ENCODE assay signal across 19 cellular contexts in the genomic region with DNA sequence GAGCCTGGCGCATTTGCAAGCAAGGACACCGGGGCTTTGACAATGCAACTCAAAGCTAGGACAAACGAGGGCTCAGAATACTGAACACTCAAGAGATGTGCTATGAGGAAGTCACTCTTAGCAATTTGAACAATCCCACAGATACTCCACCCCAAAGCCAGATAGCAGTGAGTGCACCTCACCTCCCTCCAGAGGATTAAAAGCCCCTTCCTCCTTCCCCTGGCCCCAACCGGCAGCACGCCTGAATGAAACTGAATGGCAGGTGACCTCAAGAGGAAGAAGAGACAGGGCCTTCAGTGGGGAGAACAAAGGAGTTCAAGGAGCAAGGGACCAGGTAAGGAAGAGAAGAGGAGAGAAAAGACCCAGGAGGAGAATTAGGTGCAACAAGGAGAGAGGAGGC. TPM values are rescaled to one million over a fixed set of nuclear protein-coding genes. Genes with fewer than 3 reads are reported as not detected.
DNase-seq lines count a peak whose midpoint lies in the region; ATAC-seq, FAIRE-seq and TF ChIP-seq lines count a peak whose summit lies in the region.
"Had no signal": no experiment of that assay in that cellular context is flagged by ENCODE, and none has a peak within 500 bp of the region (broad histone marks: within the 10 kb centered on the region; RNA-seq: fewer than 3 reads in every experiment).

No MANE protein-coding gene starts in this region.

- no peaks in the 10 kb centered on the region for H3K9me3 Mint-ChIP-seq in dendritic cell treated with granulocyte-macrophage colony-stimulating factor and Interleukin-4, amounts not matched to agents 40 ng/mL and 50 ng/mL, for 4 days
- peaks cover 14% of the 10 kb centered on the region for H3K9me3 Mint-ChIP-seq in nephron progenitor cell
- H3K9me3 Mint-ChIP-seq in type B pancreatic cell, result no peaks in the 10 kb centered on the region
- H3K9me3 Mint-ChIP-seq: CD14-positive monocyte; CD8-positive, alpha-beta T cell; HFFc6 had no signal

- H3K4me2 ChIP-seq in DOHH2 (ENCODE audit: low read length), result peak overlapping the region; percentile 46

- H3F3A ChIP-seq in DOHH2 (ENCODE audit: control insufficient read depth, insufficient read depth), result no peaks in the 10 kb centered on the region

- peaks cover 17% of the 10 kb centered on the region for H3K4me1 ChIP-seq in DOHH2 (ENCODE audit: control insufficient read depth, low read length)
- H3K4me1 ChIP-seq: Caco-2, HAP-1 had no signal

- FAIRE-seq in RCC 7860 (lab: Jason Lieb, UNC), result no peak
- FAIRE-seq: A204.1, H1, HepG2, HTR-8/SVneo had no signal

- H3K4me1 Mint-ChIP-seq in dendritic cell treated with granulocyte-macrophage colony-stimulating factor and Interleukin-4, amounts not matched to agents 40 ng/mL and 50 ng/mL, for 4 days (ENCODE audit: low read depth), result peaks cover 6% of the 10 kb centered on the region
- H3K4me1 Mint-ChIP-seq in nephron progenitor cell (no peaks in the 10 kb centered on the region), type B pancreatic cell (ENCODE audit: unreplicated experiment) (peaks cover 12% of the 10 kb centered on the region)

- no peaks in the 10 kb centered on the region for H3K36me3 Mint-ChIP-seq in dendritic cell treated with granulocyte-macrophage colony-stimulating factor and Interleukin-4, amounts not matched to agents 40 ng/mL and 50 ng/mL, for 4 days (ENCODE audit: low read depth)
- H3K36me3 Mint-ChIP-seq in nephron progenitor cell (ENCODE audit: low read depth) (no peaks in the 10 kb centered on the region), type B pancreatic cell (no peaks in the 10 kb centered on the region)
- H3K36me3 Mint-ChIP-seq: CD14-positive monocyte; CD8-positive, alpha-beta T cell had no signal

- H3K9me3 ChIP-seq in DOHH2 (ENCODE audit: control insufficient read depth, insufficient read depth, low read length), result no peaks in the 10 kb centered on the region
- H3K9me3 ChIP-seq: Caco-2, HAP-1 had no signal

- H3K4me3 ChIP-seq in DOHH2 (ENCODE audit: low read length), result peak overlapping the region; percentile 5; the same call in 1 of the 2 replicates
- H3K4me3 ChIP-seq: HAP-1 had no signal

- DNase-seq in nephron progenitor cell (no peak), type B pancreatic cell (ENCODE audit: extremely low spot score, unreplicated experiment) (no peak), RCC 7860 (ENCODE audit: low spot score) (no peak), HCEC 1CT (no peak)
- DNase-seq: Caco-2; CD8-positive, alpha-beta T cell; DND-41; GF-D8; HFFc6 had no signal

- ATAC-seq in HG03039 (IDR thresholded peaks at IDR 0.05; ENCODE audit: unreplicated experiment), result no peak
- ATAC-seq: CD8-positive, alpha-beta T cell; HepG2 had no signal

- H3K36me3 ChIP-seq in DOHH2 (ENCODE audit: control insufficient read depth, low read length), result no peaks in the 10 kb centered on the region
- H3K36me3 ChIP-seq: HAP-1 had no signal

- H4K20me1 ChIP-seq in DOHH2 (ENCODE audit: control insufficient read depth, insufficient read depth, low read depth, low read length), result no peaks in the 10 kb centered on the region

- intact Hi-C loops in dendritic cell treated with granulocyte-macrophage colony-stimulating factor and Interleukin-4, amounts not matched to agents 40 ng/mL and 50 ng/mL, for 4 days (cut with micrococcal nuclease), result no loop called here

- no peak for TF ChIP-seq CTCF in DOHH2 (IDR thresholded peaks at IDR 0.05; ENCODE audit: low read depth, low read length, poor library complexity, severe bottlenecking)
- no peak for TF ChIP-seq CTCF in nephron progenitor cell (IDR thresholded peaks at IDR 0.05)
- TF ChIP-seq CTCF in type B pancreatic cell (conservative IDR thresholded peaks at IDR 0.05), result no peak

- no peak overlapping the region for H3K27ac ChIP-seq in DOHH2 (ENCODE audit: low read depth, low read length)

- H3K4me3 Mint-ChIP-seq in dendritic cell treated with granulocyte-macrophage colony-stimulating factor and Interleukin-4, amounts not matched to agents 40 ng/mL and 50 ng/mL, for 4 days, result no peak overlapping the region
- H3K4me3 Mint-ChIP-seq in nephron progenitor cell, result no peak overlapping the region
- peak overlapping the region; percentile 70 for H3K4me3 Mint-ChIP-seq in type B pancreatic cell
- H3K4me3 Mint-ChIP-seq: B cell; CD8-positive, alpha-beta T cell; HFFc6 had no signal

- no peaks in the 10 kb centered on the region for H3K79me2 ChIP-seq in DOHH2 (ENCODE audit: control insufficient read depth, low read length)

- H3K9me2 ChIP-seq in DOHH2 (replicated peaks; ENCODE audit: control insufficient read depth, low read length), result no peaks in the 10 kb centered on the region

- peak overlapping the region; percentile 13 for H3K27ac Mint-ChIP-seq in dendritic cell treated with granulocyte-macrophage colony-stimulating factor and Interleukin-4, amounts not matched to agents 40 ng/mL and 50 ng/mL, for 4 days
- H3K27ac Mint-ChIP-seq in nephron progenitor cell, result peak overlapping the region; percentile 27
- peak overlapping the region; percentile 83 for H3K27ac Mint-ChIP-seq in type B pancreatic cell
- H3K27ac Mint-ChIP-seq: B cell; CD8-positive, alpha-beta T cell; HFFc6 had no signal

- H3K27me3 Mint-ChIP-seq in dendritic cell treated with granulocyte-macrophage colony-stimulating factor and Interleukin-4, amounts not matched to agents 40 ng/mL and 50 ng/mL, for 4 days, result peaks cover 34% of the 10 kb centered on the region
- H3K27me3 Mint-ChIP-seq in nephron progenitor cell (ENCODE audit: low read depth, poor library complexity) (peaks cover 26% of the 10 kb centered on the region), type B pancreatic cell (peaks cover 22% of the 10 kb centered on the region)

- H3K27me3 ChIP-seq in DOHH2 (ENCODE audit: control insufficient read depth, low read length), result 0 out of 2 replicates have a peak, but pooled peaks cover 2% of the 10 kb centered on the region

RNA-seq across cellular contexts. Expression of gene KRT78, which starts 1.9 kb away (rescaled TPM):
- total RNA-seq in type B pancreatic cell (ENCODE audit: low replicate concordance), result 14.7 and 29.1 TPM in 2 replicates
- total RNA-seq: B cell; Caco-2; CD8-positive, alpha-beta T cell; H1; HepG2 had no signal

RNA-seq across cellular contexts. Expression of gene KRT79, which starts 16.6 kb away (rescaled TPM):
- total RNA-seq in type B pancreatic cell (ENCODE audit: low replicate concordance), result not detected in 2 replicates
- total RNA-seq: B cell; Caco-2; CD8-positive, alpha-beta T cell; H1; HepG2; HFFc6 had no signal

RNA-seq across cellular contexts. Expression of gene KRT4, which starts 36.8 kb away (rescaled TPM):
- 1,276 and 3,134 TPM in 2 replicates for total RNA-seq in type B pancreatic cell (ENCODE audit: low replicate concordance)
- total RNA-seq: B cell; CD8-positive, alpha-beta T cell; H1; HepG2 had no signal

RNA-seq across cellular contexts. Expression of gene KRT8, which starts 54.2 kb away (rescaled TPM):
- total RNA-seq in type B pancreatic cell (ENCODE audit: low replicate concordance), result 768 and 2,227 TPM in 2 replicates

RNA-seq across cellular contexts. Expression of gene KRT3, which starts 54.8 kb away (rescaled TPM):
- 0.68 and 2.3 TPM in 2 replicates for total RNA-seq in type B pancreatic cell (ENCODE audit: low replicate concordance)
- total RNA-seq: B cell; Caco-2; CD8-positive, alpha-beta T cell; H1; HepG2; HFFc6 had no signal

Comparison
In these comparisons a context has a peak if more than half of its experiments do, and no peak if none do; other contexts are left out.
1. H3K27ac Mint-ChIP-seq: peak in every context shown above with its lines; median percentile 83 in type B pancreatic cell; 27 in nephron progenitor cell; 13 in dendritic cell treated with granulocyte-macrophage colony-stimulating factor and Interleukin-4, amounts not matched to agents 40 ng/mL and 50 ng/mL, for 4 days.